ENCODE assay signal across 14 cellular contexts in genomic region chr12:116495260-116495659, GRCh38.
A peak's percentile ranks its signal among the peaks of the same experiment; 100 is the strongest.
DNase-seq lines count a peak whose midpoint lies in the region; ATAC-seq, FAIRE-seq and TF ChIP-seq lines count a peak whose summit lies in the region.
"Had no signal": no experiment of that assay in that cellular context is flagged by ENCODE, and none has a peak within 500 bp of the region (broad histone marks: within the 10 kb centered on the region; RNA-seq: fewer than 3 reads in every experiment).

No MANE protein-coding gene starts in this region.

- intact Hi-C loops in HCT116 (cut with micrococcal nuclease): loop anchor here (5.0 kb wide), 1 partner anchor 218 kb away; the partner anchor contains the start of gene MED13L

- no peaks in the 10 kb centered on the region for H4K20me1 ChIP-seq in HCT116 (ENCODE audit: insufficient read depth)

- no peaks in the 10 kb centered on the region for H3K9me3 ChIP-seq in A549
- H3K9me3 ChIP-seq in HCT116 (ENCODE audit: control insufficient read depth in 1 of 2, insufficient read depth in 1 of 2, low read depth in 1 of 2, low read length in 2 of 2): no peaks in the 10 kb centered on the region
- H3K9me3 ChIP-seq in right atrium auricular region: no peaks in the 10 kb centered on the region
- H3K9me3 ChIP-seq: vagina had no signal

- no peaks in the 10 kb centered on the region; a peak in 1 of 4 replicates for H3K36me3 ChIP-seq in HCT116 (ENCODE audit: control insufficient read depth in 1 of 2, insufficient read depth in 2 of 2, low read length in 2 of 2)
- H3K36me3 ChIP-seq in kidney epithelial cell (ENCODE audit: control insufficient read depth, insufficient read depth, low read length): no peaks in the 10 kb centered on the region
- no peaks in the 10 kb centered on the region for H3K36me3 ChIP-seq in right atrium auricular region
- H3K36me3 ChIP-seq: vagina had no signal

- no peak for TF ChIP-seq CTCF in A549 (IDR thresholded peaks at IDR 0.05)
- TF ChIP-seq CTCF in HCT116 (IDR thresholded peaks at IDR 0.05 in 2 of 3, conservative IDR thresholded peaks at IDR 0.05 in 1 of 3; ENCODE audit: borderline replicate concordance in 1 of 3, insufficient read depth in 1 of 3, low read depth in 2 of 3, low read length in 2 of 3): no peak
- no peak for TF ChIP-seq CTCF in kidney epithelial cell (IDR thresholded peaks at IDR 0.05; ENCODE audit: insufficient read depth, low read length, poor library complexity, severe bottlenecking)
- TF ChIP-seq CTCF in right atrium auricular region (IDR thresholded peaks at IDR 0.05): no peak

- TF ChIP-seq RAD21 in A549 (conservative IDR thresholded peaks at IDR 0.05 in 1 of 2, IDR thresholded peaks at IDR 0.05 in 1 of 2): no peak
- TF ChIP-seq RAD21 in HCT116 (IDR thresholded peaks at IDR 0.05; ENCODE audit: low read depth): peak; percentile 54

- no peak for FAIRE-seq in A549 (lab: Jason Lieb, UNC)
- FAIRE-seq: bronchial epithelial cell, endothelial cell of umbilical vein, G401.6 had no signal

- CTCF ChIA-PET in A549 (lab: Yijun Ruan, JAX): interaction anchor here (1.2 to 1.7 kb wide), 3 partner anchors 9 to 60 kb away, joined by 3 to 4 read pairs (median 3); no protein-coding TSS in a partner anchor
- CTCF ChIA-PET in HCT116 (lab: Charles Lee): no interaction called here

- H3K27ac ChIP-seq in A549 (peak overlapping the region; percentile 12 to 74; a peak in 3 of 6 replicates), HCT116 (ENCODE audit: low read depth, low read length) (peak overlapping the region; percentile 99), right atrium auricular region (no peak overlapping the region)
- H3K27ac ChIP-seq: vagina had no signal

- H3K4me2 ChIP-seq in A549 (peak overlapping the region; percentile 19), HCT116 (ENCODE audit: low read length) (peak overlapping the region; percentile 72)

- H2AFZ ChIP-seq in HCT116 (ENCODE audit: low read depth, low read length, poor library complexity, severe bottlenecking): no peak overlapping the region

- RAD21 ChIA-PET in HCT116 (lab: Charles Lee; ENCODE audit: low non-redundant PET in 1 of 2, low total read pairs in 2 of 2, uncharacterized antibody in 2 of 2, unreplicated experiment in 2 of 2): interaction anchor here in 1 of 2 experiments (0.6 to 1.1 kb wide), 2 partner anchors 38 to 61 kb away, joined by 3 to 6 read pairs; no protein-coding TSS in a partner anchor

- H3K9me2 ChIP-seq in HCT116 (ENCODE audit: insufficient read depth): no peaks in the 10 kb centered on the region

- no TSS peak for BruUV-seq in HCT116 (replicated peaks; lab: Mats Ljungman, UMichigan)

- peaks cover 22% of the 10 kb centered on the region for H3K79me2 ChIP-seq in HCT116 (ENCODE audit: insufficient read depth, low read length)

- H3K27me3 ChIP-seq in HCT116 (ENCODE audit: insufficient read depth, low read length): no peaks in the 10 kb centered on the region
- H3K27me3 ChIP-seq in kidney epithelial cell (ENCODE audit: control insufficient read depth, insufficient read depth, low read length): no peaks in the 10 kb centered on the region
- no peaks in the 10 kb centered on the region for H3K27me3 ChIP-seq in right atrium auricular region
- H3K27me3 ChIP-seq: vagina had no signal

- peaks cover 35% of the 10 kb centered on the region for H3K4me1 ChIP-seq in A549
- peaks cover 67 to 94% of the 10 kb centered on the region in 2 experiments for H3K4me1 ChIP-seq in HCT116 (ENCODE audit: control insufficient read depth in 1 of 2, insufficient read depth in 2 of 2, low read length in 2 of 2)
- no peaks in the 10 kb centered on the region for H3K4me1 ChIP-seq in right atrium auricular region
- H3K4me1 ChIP-seq: vagina had no signal

- ATAC-seq in A549 (peak; percentile 35 to 41; a peak in 4 of 6 replicates), HCT116 (peak; percentile 73), GM18873 (IDR thresholded peaks at IDR 0.05; ENCODE audit: low FRiP score, unreplicated experiment) (no peak)
- ATAC-seq: natural killer cell had no signal

- TF ChIP-seq EP300 in A549 (IDR thresholded peaks at IDR 0.05): no peak

- TF ChIP-seq POLR2A in A549 (IDR thresholded peaks at IDR 0.05; ENCODE audit: low read length) (no peak), HCT116 (IDR thresholded peaks at IDR 0.05; ENCODE audit: borderline replicate concordance, extremely low read depth, insufficient read depth, insufficient read length) (no peak)

- peak; percentile 41 to 47 for DNase-seq in A549 (ENCODE audit: low read depth in 1 of 2, low spot score in 1 of 2)
- DNase-seq in HCT116 (ENCODE audit: low read depth, low spot score): peak; percentile 94
- peak; percentile 88 for DNase-seq in astrocyte of the hippocampus (ENCODE audit: low read depth, low spot score)
- peak; percentile 26 for DNase-seq in kidney epithelial cell (ENCODE audit: low read depth)
- no peak for DNase-seq in right atrium auricular region (ENCODE audit: low spot score)
- no peak for DNase-seq in GOT3 (lab: John Stamatoyannopoulos, UW)
- DNase-seq in activated CD8-positive, alpha-beta memory T cell treated with anti-CD3 and anti-CD28 coated beads, Interleukin-2, amount 50 U/mL, for 48 hours: no peak
- DNase-seq: natural killer cell, NCI-H524 treated with DMSO at 0.1 percent for 48 hours had no signal

- POLR2A ChIA-PET in A549 (lab: Yijun Ruan, JAX) (no interaction called here), HCT116 (lab: Charles Lee) (interaction anchor here (0.6 to 5.7 kb wide), 5 partner anchors 9 to 202 kb away, joined by 3 to 53 read pairs (median 5); no protein-coding TSS in a partner anchor)

- peak overlapping the region; percentile 71 for H3K9ac ChIP-seq in HCT116 (ENCODE audit: low read length)

- 21% methylated on average over 2 of the region's 2 CpGs for WGBS in A549 (ENCODE audit: missing lambda C conversion rate)

- H3K4me3 ChIP-seq in A549 (no peak overlapping the region), HCT116 (replicated peaks in 1 of 2; ENCODE audit: low read depth in 1 of 2, low read length in 2 of 2) (peak overlapping the region; percentile 11 to 32), kidney epithelial cell (ENCODE audit: low read depth, low read length) (no peak overlapping the region), right atrium auricular region (no peak overlapping the region)
- H3K4me3 ChIP-seq: vagina had no signal

TF ChIP-seq in A549, 52 proteins besides CTCF, POLR2A, EP300 and RAD21:
- TF ChIP-seq FOSL2 (IDR thresholded peaks at IDR 0.05): no peak
- peak; percentile 42 for TF ChIP-seq FOSL2 (CRISPR knock-in tag; IDR thresholded peaks at IDR 0.05)
- TF ChIP-seq PHF8 (IDR thresholded peaks at IDR 0.05; ENCODE audit: borderline replicate concordance, low read depth): no peak
- TF ChIP-seq, protein P1, sequence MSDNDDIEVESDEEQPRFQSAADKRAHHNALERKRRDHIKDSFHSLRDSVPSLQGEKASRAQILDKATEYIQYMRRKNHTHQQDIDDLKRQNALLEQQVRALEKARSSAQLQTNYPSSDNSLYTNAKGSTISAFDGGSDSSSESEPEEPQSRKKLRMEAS (IDR thresholded peaks at IDR 0.05): peak; percentile 38; the same call in 1 of the 2 replicates

TF ChIP-seq in HCT116, 20 proteins besides CTCF, POLR2A, EP300 and RAD21 (continues in another document):
- TF ChIP-seq ZBTB33 (IDR thresholded peaks at IDR 0.05; ENCODE audit: extremely low read depth, insufficient replicate concordance, low read length) (peak; percentile 55), EZH2 (IDR thresholded peaks at IDR 0.05) (no peak), EGR1 (IDR thresholded peaks at IDR 0.05; ENCODE audit: low read depth) (peak; percentile 41; the same call in 1 of the 2 replicates), CBX3 (IDR thresholded peaks at IDR 0.05; ENCODE audit: low read depth) (peak; percentile 97)
- TF ChIP-seq, protein P2, sequence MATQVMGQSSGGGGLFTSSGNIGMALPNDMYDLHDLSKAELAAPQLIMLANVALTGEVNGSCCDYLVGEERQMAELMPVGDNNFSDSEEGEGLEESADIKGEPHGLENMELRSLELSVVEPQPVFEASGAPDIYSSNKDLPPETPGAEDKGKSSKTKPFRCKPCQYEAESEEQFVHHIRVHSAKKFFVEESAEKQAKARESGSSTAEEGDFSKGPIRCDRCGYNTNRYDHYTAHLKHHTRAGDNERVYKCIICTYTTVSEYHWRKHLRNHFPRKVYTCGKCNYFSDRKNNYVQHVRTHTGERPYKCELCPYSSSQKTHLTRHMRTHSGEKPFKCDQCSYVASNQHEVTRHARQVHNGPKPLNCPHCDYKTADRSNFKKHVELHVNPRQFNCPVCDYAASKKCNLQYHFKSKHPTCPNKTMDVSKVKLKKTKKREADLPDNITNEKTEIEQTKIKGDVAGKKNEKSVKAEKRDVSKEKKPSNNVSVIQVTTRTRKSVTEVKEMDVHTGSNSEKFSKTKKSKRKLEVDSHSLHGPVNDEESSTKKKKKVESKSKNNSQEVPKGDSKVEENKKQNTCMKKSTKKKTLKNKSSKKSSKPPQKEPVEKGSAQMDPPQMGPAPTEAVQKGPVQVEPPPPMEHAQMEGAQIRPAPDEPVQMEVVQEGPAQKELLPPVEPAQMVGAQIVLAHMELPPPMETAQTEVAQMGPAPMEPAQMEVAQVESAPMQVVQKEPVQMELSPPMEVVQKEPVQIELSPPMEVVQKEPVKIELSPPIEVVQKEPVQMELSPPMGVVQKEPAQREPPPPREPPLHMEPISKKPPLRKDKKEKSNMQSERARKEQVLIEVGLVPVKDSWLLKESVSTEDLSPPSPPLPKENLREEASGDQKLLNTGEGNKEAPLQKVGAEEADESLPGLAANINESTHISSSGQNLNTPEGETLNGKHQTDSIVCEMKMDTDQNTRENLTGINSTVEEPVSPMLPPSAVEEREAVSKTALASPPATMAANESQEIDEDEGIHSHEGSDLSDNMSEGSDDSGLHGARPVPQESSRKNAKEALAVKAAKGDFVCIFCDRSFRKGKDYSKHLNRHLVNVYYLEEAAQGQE (IDR thresholded peaks at IDR 0.05; ENCODE audit: low read depth): no peak
- TF ChIP-seq, protein P3, sequence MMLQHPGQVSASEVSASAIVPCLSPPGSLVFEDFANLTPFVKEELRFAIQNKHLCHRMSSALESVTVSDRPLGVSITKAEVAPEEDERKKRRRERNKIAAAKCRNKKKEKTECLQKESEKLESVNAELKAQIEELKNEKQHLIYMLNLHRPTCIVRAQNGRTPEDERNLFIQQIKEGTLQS (IDR thresholded peaks at IDR 0.05): no peak; the same call in 1 of the 2 replicates

Comparison
In these comparisons a context has a peak if more than half of its experiments do, and no peak if none do; other contexts are left out.
1. DNase-seq: peak in A549 (2 of 2), HCT116 (single experiment), astrocyte of the hippocampus (single experiment) and kidney epithelial cell (single experiment); none in right atrium auricular region (single experiment), GOT3 (single experiment) and activated CD8-positive, alpha-beta memory T cell treated with anti-CD3 and anti-CD28 coated beads, Interleukin-2, amount 50 U/mL, for 48 hours (single experiment).
2. H3K27ac ChIP-seq: peak in A549 (2 of 2) and HCT116 (single experiment); none in right atrium auricular region (0 of 2).
3. H3K4me3 ChIP-seq: peak in HCT116 (2 of 2); none in A549 (single experiment), kidney epithelial cell (single experiment) and right atrium auricular region (0 of 2).